Comparison of ENCODE assay signal across 28 cellular contexts in genomic region chr10:49364747-49365146, GRCh38. TPM values are rescaled to one million over a fixed set of nuclear protein-coding genes. Genes with fewer than 3 reads are reported as not detected.
"Had no signal": no experiment of that assay in that cellular context is flagged by ENCODE, and none has a peak within 500 bp of the region (broad histone marks: within the 10 kb centered on the region; RNA-seq: fewer than 3 reads in every experiment).

No MANE protein-coding gene starts in this region.

- H3K27me3 ChIP-seq: ascending aorta, cardiac muscle cell, SJCRH30 had no signal

- DNase-seq: activated CD4-positive, alpha-beta T cell treated with anti-CD3 and anti-CD28 coated beads, Interleukin-2, amount 10 ng/mL, durations not matched to agents 24 days and 14 days; activated CD4-positive, alpha-beta T cell treated with anti-CD3 and anti-CD28 coated beads, Interleukin-2, amount 50 U/mL, for 4 hours; activated CD8-positive, alpha-beta T cell treated with anti-CD3 and anti-CD28 coated beads for 36 hours; activated gamma-delta T cell; activated naive CD4-positive, alpha-beta T cell treated with Interleukin-2 at 50 U/mL for 16 hours; activated naive CD8-positive, alpha-beta T cell treated with anti-CD3 and anti-CD28 coated beads, Interleukin-2, amount 10 ng/mL, durations not matched to agents 7 days and 5 days; activated T-cell treated with anti-CD3 and anti-CD28 coated beads, Interleukin-2, amount 50 U/mL, for 1 hour; activated T-cell treated with anti-CD3 and anti-CD28 coated beads, Interleukin-2, amount 50 U/mL, for 72 hours; amygdala; Karpas-422; KBM-7; NCI-H1105; NCI-H1436 treated with DMSO at 0.1 percent for 48 hours; NCI-H1694 treated with DMSO at 0.1 percent for 48 hours; NCI-H2029; NCI-H345; NCI-H524 treated with DMSO at 0.1 percent for 48 hours; SHP77; SJCRH30 had no signal

- H3K27ac ChIP-seq: ascending aorta, cardiac muscle cell, SJCRH30, SK-N-MC had no signal

- FAIRE-seq: TTC549 had no signal

- H3K36me3 ChIP-seq: ascending aorta, cardiac muscle cell had no signal

- H3K9me3 ChIP-seq: ascending aorta, SJCRH30 had no signal

- H3K4me1 ChIP-seq: ascending aorta had no signal

- H3K4me3 ChIP-seq: ascending aorta, cardiac muscle cell, SJCRH30, SK-N-MC had no signal

RNA-seq across cellular contexts. Expression of gene DRGX, which starts 31.1 kb away (rescaled TPM):
- total RNA-seq: activated CD8-positive, alpha-beta T cell treated with anti-CD3 and anti-CD28 coated beads for 36 hours; activated naive CD8-positive, alpha-beta T cell treated with anti-CD3 and anti-CD28 coated beads, Interleukin-2, amount 10 ng/mL, durations not matched to agents 7 days and 5 days; activated T-cell treated with anti-CD3 and anti-CD28 coated beads, Interleukin-2, amount 50 U/mL, for 72 hours; activated T-helper 2 cell treated with anti-CD3 and anti-CD28 coated beads, Interferon-gamma antibody, Interleukin-2, Interleukin-4, amounts not matched to agents 10 μg/mL and 5 μg/mL and 100 μg/mL, durations not matched to agents 14 hours and 24 hours and 36 hours; ascending aorta; cardiac muscle cell; MCF 10A; NCI-H460; RPMI7951 had no signal
- polyA plus RNA-seq: adipose tissue, cardiac muscle cell had no signal
